In the genomic region with DNA sequence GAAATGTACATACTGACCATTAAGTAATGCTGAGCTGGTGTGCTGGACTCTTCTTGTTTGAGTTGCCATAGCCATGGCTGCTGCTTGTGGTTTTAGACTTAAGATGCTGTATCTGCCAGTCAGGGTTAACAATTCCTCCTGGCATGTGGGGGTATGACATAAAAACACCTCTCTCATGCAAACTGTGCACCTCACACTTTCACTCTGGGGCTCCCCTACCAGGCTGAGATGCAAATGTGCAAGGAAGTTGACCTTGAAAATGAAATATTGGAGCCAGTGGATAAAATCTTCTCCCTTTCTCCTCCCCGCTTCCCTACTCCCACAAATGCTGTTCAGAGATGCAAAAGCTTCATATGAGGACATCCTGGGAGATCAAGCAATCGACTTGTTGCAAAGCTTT, we compare ENCODE assay signal across 25 cellular contexts.
"Had no signal": no experiment of that assay in that cellular context is flagged by ENCODE, and none has a peak within 500 bp of the region (broad histone marks: within the 10 kb centered on the region; RNA-seq: fewer than 3 reads in every experiment).

No MANE protein-coding gene starts in this region.

- H3K4me1 ChIP-seq: colonic mucosa, esophagus squamous epithelium, gastrocnemius medialis, left lung, lower lobe of right lung had no signal

- H3K27me3 ChIP-seq: colonic mucosa, esophagus squamous epithelium, gastrocnemius medialis, left lung had no signal

- ATAC-seq: effector memory CD8-positive, alpha-beta T cell; gastrocnemius medialis; heart right ventricle; left cardiac atrium; left lung; left ventricle myocardium superior; lower lobe of right lung; mucosa of descending colon had no signal

- H3K9me3 ChIP-seq: colonic mucosa, esophagus squamous epithelium, gastrocnemius medialis, heart right ventricle, left lung, lower lobe of right lung, mucosa of descending colon had no signal

- FAIRE-seq: endometrium, islet of Langerhans, keratinocyte had no signal

- H3K27ac ChIP-seq: colonic mucosa, epithelial cell of prostate, esophagus squamous epithelium, gastrocnemius medialis, heart right ventricle, left lung, lower lobe of right lung had no signal

- H3K4me3 ChIP-seq: colonic mucosa, esophagus squamous epithelium, gastrocnemius medialis, heart right ventricle, left lung, lower lobe of right lung, mucosa of descending colon had no signal

- DNase-seq: colonic mucosa; cortex of kidney; effector CD8-positive, alpha-beta T cell; effector memory CD8-positive, alpha-beta T cell; endodermal cell; erythroblast; esophagus squamous epithelium; foreskin fibroblast; foreskin melanocyte; gastrocnemius medialis; glutamatergic neuron; head of caudate nucleus; heart right ventricle; hippocampal formation; left cardiac atrium; left lung; left ventricle myocardium superior; lower lobe of right lung; mesenchymal stem cell; mucosa of descending colon; naive B cell had no signal

- H3K36me3 ChIP-seq: colonic mucosa, esophagus squamous epithelium, gastrocnemius medialis, heart right ventricle, left lung, lower lobe of right lung had no signal
